ENCODE assay signal across 7 cellular contexts in genomic region chr15:67979281-67979680, GRCh38.
"Had no signal": no experiment of that assay in that cellular context is flagged by ENCODE, and none has a peak within 500 bp of the region (broad histone marks: within the 10 kb centered on the region; RNA-seq: fewer than 3 reads in every experiment).

No MANE protein-coding gene starts in this region.

- H2AFZ ChIP-seq: GM23338 had no signal

- H3K27ac ChIP-seq: HL-60 had no signal

- H3K4me3 ChIP-seq: GM23338 had no signal

- FAIRE-seq: H1, H54, HepG2 had no signal

- DNase-seq: H9, HCEC 1CT had no signal

- H3K4me2 ChIP-seq: GM23338 had no signal
